In genomic region chr18:79881695-79882094, GRCh38 we compare ENCODE assay signal across 22 cellular contexts.
"Had no signal": no experiment of that assay in that cellular context is flagged by ENCODE, and none has a peak within 500 bp of the region (broad histone marks: within the 10 kb centered on the region; RNA-seq: fewer than 3 reads in every experiment).

No MANE protein-coding gene starts in this region.

- H3K4me3 ChIP-seq: ascending aorta, cardiac muscle cell, mucosa of descending colon, smooth muscle cell, transverse colon had no signal

- H3K4me1 ChIP-seq: ascending aorta, foreskin keratinocyte, transverse colon had no signal

- H3K36me3 ChIP-seq: ascending aorta, cardiac muscle cell, transverse colon had no signal

- ATAC-seq: activated CD8-positive, alpha-beta T cell treated with anti-CD3 and anti-CD28 coated beads for 36 hours; activated T-cell treated with anti-CD3 and anti-CD28 coated beads, Interleukin-2, amount 50 U/mL, for 4 hours; activated T-helper 17 cell treated with anti-CD3 and anti-CD28 coated beads, Interleukin-2, amount 50 U/mL, for 72 hours; esophagus mucosa; foreskin keratinocyte; left colon; mucosa of descending colon; natural killer cell treated with Interleukin-12 subunit alpha and Interleukin-12 subunit beta and Interleukin-15 and Interleukin-18, amount 100 ng/mL, for 72 hours; SK-N-SH treated with all-trans-retinoic acid at 6 μM for 48 hours had no signal

- H3K27me3 ChIP-seq: ascending aorta, cardiac muscle cell, foreskin keratinocyte, transverse colon had no signal

- DNase-seq: activated CD4-positive, alpha-beta T cell treated with anti-CD3 and anti-CD28 coated beads for 1 hour; activated CD4-positive, alpha-beta T cell treated with anti-CD3 and anti-CD28 coated beads, Interleukin-2, amount 10 ng/mL, durations not matched to agents 7 days and 5 days; activated CD8-positive, alpha-beta T cell treated with anti-CD3 and anti-CD28 coated beads for 36 hours; activated naive CD4-positive, alpha-beta T cell; activated naive CD8-positive, alpha-beta T cell treated with anti-CD3 and anti-CD28 coated beads, Interleukin-2, amount 10 ng/mL, durations not matched to agents 7 days and 5 days; activated T-cell treated with anti-CD3 and anti-CD28 coated beads, Interleukin-2, amount 50 U/mL, for 4 hours; endodermal cell; foreskin keratinocyte; islet precursor cell; left colon; mesenchymal stem cell; mucosa of descending colon; stimulated activated naive CD4-positive, alpha-beta T cell; T-helper 2 cell; transverse colon had no signal

- H3K27ac ChIP-seq: ascending aorta, cardiac muscle cell, foreskin keratinocyte, transverse colon had no signal

- H3K9me3 ChIP-seq: ascending aorta, mucosa of descending colon, transverse colon had no signal
